In genomic region chr3:69878254-69878653, GRCh38 we compare ENCODE assay signal across 29 cellular contexts.
"Had no signal": no experiment of that assay in that cellular context is flagged by ENCODE, and none has a peak within 500 bp of the region (broad histone marks: within the 10 kb centered on the region; RNA-seq: fewer than 3 reads in every experiment).

No MANE protein-coding gene starts in this region.

- DNase-seq: activated CD4-positive, alpha-beta memory T cell treated with anti-CD3 and anti-CD28 coated beads, Interleukin-2, amount 10 ng/mL, durations not matched to agents 7 days and 5 days; activated CD4-positive, alpha-beta T cell treated with anti-CD3 and anti-CD28 coated beads for 4 hours; activated CD4-positive, alpha-beta T cell treated with anti-CD3 and anti-CD28 coated beads, Interleukin-2, amount 10 ng/mL, durations not matched to agents 7 days and 5 days; activated CD4-positive, alpha-beta T cell treated with anti-CD3 and anti-CD28 coated beads, Interleukin-2, amount 50 U/mL, for 4 hours; activated CD4-positive, CD25-positive, alpha-beta regulatory T cell; activated CD4-positive, CD25-positive, alpha-beta regulatory T cell treated with anti-CD3 and anti-CD28 coated beads, Interleukin-2, amount 50 U/mL, for 72 hours; activated CD8-positive, alpha-beta memory T cell treated with anti-CD3 and anti-CD28 coated beads, Interleukin-2, amount 50 U/mL, for 48 hours; activated gamma-delta T cell; activated naive CD4-positive, alpha-beta T cell; activated naive CD4-positive, alpha-beta T cell treated with anti-CD3 and anti-CD28 coated beads, Interleukin-2, amount 10 ng/mL, durations not matched to agents 7 days and 5 days; activated naive CD8-positive, alpha-beta T cell treated with anti-CD3 and anti-CD28 coated beads, Interleukin-2, amount 10 ng/mL, durations not matched to agents 7 days and 5 days; activated T-cell treated with anti-CD3 and anti-CD28 coated beads for 4 hours; activated T-cell treated with anti-CD3 and anti-CD28 coated beads, Interleukin-2, amount 50 U/mL, for 24 hours; activated T-cell treated with anti-CD3 and anti-CD28 coated beads, Interleukin-2, amount 50 U/mL, for 72 hours; cortex of kidney; effector CD4-positive, alpha-beta T cell; effector memory CD8-positive, alpha-beta T cell; erythroblast; foreskin keratinocyte; gastrocnemius medialis; glutamatergic neuron; T-helper 2 cell had no signal

- H3K36me3 Mint-ChIP-seq: activated naive CD4-positive, alpha-beta T cell treated with anti-CD3 and anti-CD28 coated beads, Interleukin-2, amount 10 ng/mL, durations not matched to agents 7 days and 5 days; activated naive CD4-positive, alpha-beta T cell treated with anti-CD3 and anti-CD28 coated beads, Interleukin-2, amount 50 U/mL, for 72 hours; activated naive CD8-positive, alpha-beta T cell treated with anti-CD3 and anti-CD28 coated beads, Interleukin-2, amount 10 ng/mL, durations not matched to agents 7 days and 5 days; brain had no signal

- H3K4me1 ChIP-seq: ascending aorta, breast epithelium, foreskin keratinocyte had no signal

- H3K4me3 Mint-ChIP-seq: activated CD4-positive, alpha-beta memory T cell treated with anti-CD3 and anti-CD28 coated beads, Interleukin-2, amount 10 ng/mL, durations not matched to agents 7 days and 5 days; activated CD4-positive, alpha-beta T cell treated with anti-CD3 and anti-CD28 coated beads, Interleukin-2, amount 10 ng/mL, durations not matched to agents 7 days and 5 days; activated naive CD4-positive, alpha-beta T cell treated with anti-CD3 and anti-CD28 coated beads, Interleukin-2, amount 10 ng/mL, durations not matched to agents 7 days and 5 days; activated naive CD8-positive, alpha-beta T cell treated with anti-CD3 and anti-CD28 coated beads, Interleukin-2, amount 10 ng/mL, durations not matched to agents 7 days and 5 days; activated T-cell treated with anti-CD3 and anti-CD28 coated beads, Interleukin-2, amount 50 U/mL, for 24 hours; activated T-cell treated with anti-CD3 and anti-CD28 coated beads, Interleukin-2, amount 50 U/mL, for 72 hours; brain; central memory CD8-positive, alpha-beta T cell; effector memory CD8-positive, alpha-beta T cell had no signal

- H3K36me3 ChIP-seq: ascending aorta, breast epithelium, esophagus muscularis mucosa, gastrocnemius medialis had no signal

- ATAC-seq: activated naive CD4-positive, alpha-beta T cell treated with anti-CD3 and anti-CD28 coated beads, Interleukin-2, amount 50 U/mL, for 72 hours; activated T-cell treated with anti-CD3 and anti-CD28 coated beads, Interleukin-2, amount 50 U/mL, for 72 hours; effector memory CD8-positive, alpha-beta T cell; foreskin keratinocyte; gastrocnemius medialis had no signal

- H3K9me3 Mint-ChIP-seq: activated CD4-positive, alpha-beta memory T cell treated with anti-CD3 and anti-CD28 coated beads, Interleukin-2, amount 10 ng/mL, durations not matched to agents 7 days and 5 days; activated CD4-positive, alpha-beta T cell treated with anti-CD3 and anti-CD28 coated beads, Interleukin-2, amount 10 ng/mL, durations not matched to agents 7 days and 5 days; activated naive CD4-positive, alpha-beta T cell treated with anti-CD3 and anti-CD28 coated beads, Interleukin-2, amount 10 ng/mL, durations not matched to agents 7 days and 5 days; activated naive CD4-positive, alpha-beta T cell treated with anti-CD3 and anti-CD28 coated beads, Interleukin-2, amount 50 U/mL, for 72 hours; activated naive CD8-positive, alpha-beta T cell treated with anti-CD3 and anti-CD28 coated beads, Interleukin-2, amount 10 ng/mL, durations not matched to agents 7 days and 5 days; activated T-cell treated with anti-CD3 and anti-CD28 coated beads, Interleukin-2, amount 50 U/mL, for 24 hours; activated T-cell treated with anti-CD3 and anti-CD28 coated beads, Interleukin-2, amount 50 U/mL, for 72 hours; brain; central memory CD8-positive, alpha-beta T cell; effector memory CD8-positive, alpha-beta T cell had no signal

- H3K4me1 Mint-ChIP-seq: activated CD4-positive, alpha-beta memory T cell treated with anti-CD3 and anti-CD28 coated beads, Interleukin-2, amount 10 ng/mL, durations not matched to agents 7 days and 5 days; activated CD4-positive, alpha-beta T cell treated with anti-CD3 and anti-CD28 coated beads, Interleukin-2, amount 10 ng/mL, durations not matched to agents 7 days and 5 days; activated naive CD4-positive, alpha-beta T cell treated with anti-CD3 and anti-CD28 coated beads, Interleukin-2, amount 10 ng/mL, durations not matched to agents 7 days and 5 days; activated naive CD8-positive, alpha-beta T cell treated with anti-CD3 and anti-CD28 coated beads, Interleukin-2, amount 10 ng/mL, durations not matched to agents 7 days and 5 days; central memory CD8-positive, alpha-beta T cell had no signal

- H3K4me3 ChIP-seq: ascending aorta, breast epithelium, cardiac muscle cell, esophagus muscularis mucosa, gastrocnemius medialis had no signal

- H3K9me3 ChIP-seq: ascending aorta, breast epithelium, esophagus muscularis mucosa, gastrocnemius medialis had no signal

- H3K27ac ChIP-seq: ascending aorta, breast epithelium, cardiac muscle cell, esophagus muscularis mucosa, foreskin keratinocyte had no signal

- H3K27ac Mint-ChIP-seq: activated CD4-positive, alpha-beta memory T cell treated with anti-CD3 and anti-CD28 coated beads, Interleukin-2, amount 10 ng/mL, durations not matched to agents 7 days and 5 days; activated CD4-positive, alpha-beta T cell treated with anti-CD3 and anti-CD28 coated beads, Interleukin-2, amount 10 ng/mL, durations not matched to agents 7 days and 5 days; activated naive CD4-positive, alpha-beta T cell treated with anti-CD3 and anti-CD28 coated beads, Interleukin-2, amount 10 ng/mL, durations not matched to agents 7 days and 5 days; activated naive CD4-positive, alpha-beta T cell treated with anti-CD3 and anti-CD28 coated beads, Interleukin-2, amount 50 U/mL, for 72 hours; activated naive CD8-positive, alpha-beta T cell treated with anti-CD3 and anti-CD28 coated beads, Interleukin-2, amount 10 ng/mL, durations not matched to agents 7 days and 5 days; activated T-cell treated with anti-CD3 and anti-CD28 coated beads, Interleukin-2, amount 50 U/mL, for 24 hours; activated T-cell treated with anti-CD3 and anti-CD28 coated beads, Interleukin-2, amount 50 U/mL, for 72 hours; brain; effector memory CD8-positive, alpha-beta T cell had no signal

- H3K27me3 ChIP-seq: ascending aorta, breast epithelium, cardiac muscle cell, esophagus muscularis mucosa, gastrocnemius medialis had no signal

- H3K27me3 Mint-ChIP-seq: activated CD4-positive, alpha-beta memory T cell treated with anti-CD3 and anti-CD28 coated beads, Interleukin-2, amount 10 ng/mL, durations not matched to agents 7 days and 5 days; activated CD4-positive, alpha-beta T cell treated with anti-CD3 and anti-CD28 coated beads, Interleukin-2, amount 10 ng/mL, durations not matched to agents 7 days and 5 days; activated naive CD4-positive, alpha-beta T cell treated with anti-CD3 and anti-CD28 coated beads, Interleukin-2, amount 10 ng/mL, durations not matched to agents 7 days and 5 days; activated naive CD8-positive, alpha-beta T cell treated with anti-CD3 and anti-CD28 coated beads, Interleukin-2, amount 10 ng/mL, durations not matched to agents 7 days and 5 days; activated T-cell treated with anti-CD3 and anti-CD28 coated beads, Interleukin-2, amount 50 U/mL, for 24 hours; central memory CD8-positive, alpha-beta T cell; effector memory CD8-positive, alpha-beta T cell had no signal
